11 cellular contexts compared by ENCODE assay signal in genomic region chr1:220711086-220711809, GRCh38. TPM values are rescaled to one million over a fixed set of nuclear protein-coding genes. Genes with fewer than 3 reads are reported as not detected.
A peak's percentile ranks its signal among the peaks of the same experiment; 100 is the strongest.
DNase-seq lines count a peak whose midpoint lies in the region; ATAC-seq and TF ChIP-seq lines count a peak whose summit lies in the region.
"Had no signal": no experiment of that assay in that cellular context is flagged by ENCODE, and none has a peak within 500 bp of the region (broad histone marks: within the 10 kb centered on the region; RNA-seq: fewer than 3 reads in every experiment).

No MANE protein-coding gene starts in this region.

- CTCF ChIA-PET in SK-N-SH (lab: Yijun Ruan, JAX) = no interaction called here

- intact Hi-C loops in left ventricle myocardium superior (cut with micrococcal nuclease) (no loop called here), cardiac septum (cut with DNase I) (no loop called here)

- H3K4ac ChIP-seq in mesendoderm (ENCODE audit: low read depth, low read length) = no peak overlapping the region

- no peak for TF ChIP-seq CTCF in SK-N-SH (IDR thresholded peaks at IDR 0.05)

- POLR2A ChIA-PET in SK-N-SH (lab: Yijun Ruan, JAX) = no interaction called here

- no peak overlapping the region for H2AK5ac ChIP-seq in mesendoderm (ENCODE audit: low read length)

- H2BK15ac ChIP-seq in mesendoderm (replicated peaks; ENCODE audit: low read depth) = no peak overlapping the region

- WGBS in mesendoderm (ENCODE audit: extremely low coverage, insufficient coverage, low lambda C conversion rate) = no CpG with 5 or more reads among the region's 9 CpGs
- 44% methylated on average over 6 of the region's 9 CpGs for WGBS in SK-N-SH (ENCODE audit: low lambda C conversion rate)

- H3K23ac ChIP-seq in mesendoderm (ENCODE audit: low read length) = no peak overlapping the region

- DNase-seq in left ventricle myocardium superior = no peak
- DNase-seq in cardiac septum (ENCODE audit: low spot score) = no peak
- peak; percentile 75 for DNase-seq in NOMO-1 treated with dmso at 0.1 percent for 144 hours (lab: John Stamatoyannopoulos, UW; ENCODE audit: unreplicated experiment)
- no peak for DNase-seq in NCI-H2107 treated with DMSO at 0.1 percent for 48 hours (lab: John Stamatoyannopoulos, UW; ENCODE audit: unreplicated experiment)
- DNase-seq in mesendoderm = no peak
- no peak for DNase-seq in SK-N-SH
- no peak for DNase-seq in HUDEP-2 (lab: John Stamatoyannopoulos, UW; ENCODE audit: unreplicated experiment in 76 of 76)
- DNase-seq: IMR-90, testis had no signal

- no peaks in the 10 kb centered on the region for H3K79me1 ChIP-seq in mesendoderm (ENCODE audit: low read length)

- no peaks in the 10 kb centered on the region for H3K9me2 ChIP-seq in SK-N-SH

- H3K4me3 ChIP-seq in mesendoderm (ENCODE audit: low read length) (no peak overlapping the region), SK-N-SH (ENCODE audit: low read depth in 2 of 2, low read length in 1 of 2) (no peak overlapping the region)
- H3K4me3 ChIP-seq: testis had no signal

- no peak overlapping the region for H2BK5ac ChIP-seq in mesendoderm (ENCODE audit: low read length)

- no peak overlapping the region for H4K8ac ChIP-seq in mesendoderm (ENCODE audit: low read depth, low read length)

- no peaks in the 10 kb centered on the region for H3K9me3 ChIP-seq in SK-N-SH
- H3K9me3 ChIP-seq: testis had no signal

- no peaks in the 10 kb centered on the region for H3K36me3 ChIP-seq in mesendoderm (ENCODE audit: control insufficient read depth, insufficient read depth, low read length)
- H3K36me3 ChIP-seq in SK-N-SH (replicated peaks in 1 of 2; ENCODE audit: control insufficient read depth in 1 of 2, insufficient read depth in 2 of 2, low read length in 1 of 2) = no peaks in the 10 kb centered on the region

- H3K4me2 ChIP-seq in mesendoderm (ENCODE audit: low read length) (no peak overlapping the region), SK-N-SH (no peak overlapping the region)

- H2BK120ac ChIP-seq in mesendoderm (ENCODE audit: low read depth, low read length) = no peak overlapping the region

- no peak overlapping the region for H4K5ac ChIP-seq in mesendoderm (ENCODE audit: low read length)

- H3K27me3 ChIP-seq in mesendoderm (ENCODE audit: insufficient read depth, low read length, poor library complexity) (no peaks in the 10 kb centered on the region), SK-N-SH (ENCODE audit: insufficient read depth) (no peaks in the 10 kb centered on the region)
- H3K27me3 ChIP-seq: testis had no signal

- no peak overlapping the region for H3K9ac ChIP-seq in mesendoderm (ENCODE audit: low read length)
- no peak overlapping the region for H3K9ac ChIP-seq in SK-N-SH

- no peaks in the 10 kb centered on the region for H3F3A ChIP-seq in SK-N-SH (replicated peaks; ENCODE audit: insufficient read depth)

- no peak for TF ChIP-seq EP300 in SK-N-SH (IDR thresholded peaks at IDR 0.05; ENCODE audit: borderline replicate concordance in 1 of 2, low read depth in 1 of 2, low read length in 1 of 2)

- H4K20me1 ChIP-seq in SK-N-SH (ENCODE audit: insufficient read depth) = no peaks in the 10 kb centered on the region

- no peak overlapping the region for H3K27ac ChIP-seq in mesendoderm (ENCODE audit: low read depth, low read length)
- no peak overlapping the region for H3K27ac ChIP-seq in SK-N-SH (ENCODE audit: low read depth in 2 of 2, low read length in 1 of 2)

- no peak overlapping the region for H3K56ac ChIP-seq in mesendoderm (ENCODE audit: low read length)

- H3K4me1 ChIP-seq in mesendoderm (ENCODE audit: control insufficient read depth, low read depth, low read length) (no peaks in the 10 kb centered on the region), SK-N-SH (ENCODE audit: control insufficient read depth in 1 of 2, insufficient read depth in 2 of 2, low read depth in 1 of 2, low read length in 1 of 2) (no peaks in the 10 kb centered on the region)

- H3K18ac ChIP-seq in mesendoderm (ENCODE audit: low read length) = no peak overlapping the region

- ATAC-seq in left ventricle myocardium superior (peak; percentile 25), HG02970 (IDR thresholded peaks at IDR 0.05; ENCODE audit: low FRiP score, unreplicated experiment) (peak; percentile 74)

- no peak for TF ChIP-seq RAD21 in SK-N-SH (IDR thresholded peaks at IDR 0.05; ENCODE audit: low read length)

- H3K79me2 ChIP-seq in mesendoderm (ENCODE audit: control insufficient read depth, insufficient read depth, low read length) = no peaks in the 10 kb centered on the region
- H3K79me2 ChIP-seq in SK-N-SH (ENCODE audit: insufficient read depth) = no peaks in the 10 kb centered on the region

- no peak overlapping the region for H2AFZ ChIP-seq in SK-N-SH (ENCODE audit: low read depth)

TF ChIP-seq in SK-N-SH, 30 proteins besides CTCF, POLR2A, EP300 and RAD21:
- TF ChIP-seq FOXM1 (IDR thresholded peaks at IDR 0.05; ENCODE audit: low read depth) = no peak
- no peak for TF ChIP-seq EZH2phosphoT487 (IDR thresholded peaks at IDR 0.05; ENCODE audit: borderline replicate concordance, low read depth)
- TF ChIP-seq, protein P1, sequence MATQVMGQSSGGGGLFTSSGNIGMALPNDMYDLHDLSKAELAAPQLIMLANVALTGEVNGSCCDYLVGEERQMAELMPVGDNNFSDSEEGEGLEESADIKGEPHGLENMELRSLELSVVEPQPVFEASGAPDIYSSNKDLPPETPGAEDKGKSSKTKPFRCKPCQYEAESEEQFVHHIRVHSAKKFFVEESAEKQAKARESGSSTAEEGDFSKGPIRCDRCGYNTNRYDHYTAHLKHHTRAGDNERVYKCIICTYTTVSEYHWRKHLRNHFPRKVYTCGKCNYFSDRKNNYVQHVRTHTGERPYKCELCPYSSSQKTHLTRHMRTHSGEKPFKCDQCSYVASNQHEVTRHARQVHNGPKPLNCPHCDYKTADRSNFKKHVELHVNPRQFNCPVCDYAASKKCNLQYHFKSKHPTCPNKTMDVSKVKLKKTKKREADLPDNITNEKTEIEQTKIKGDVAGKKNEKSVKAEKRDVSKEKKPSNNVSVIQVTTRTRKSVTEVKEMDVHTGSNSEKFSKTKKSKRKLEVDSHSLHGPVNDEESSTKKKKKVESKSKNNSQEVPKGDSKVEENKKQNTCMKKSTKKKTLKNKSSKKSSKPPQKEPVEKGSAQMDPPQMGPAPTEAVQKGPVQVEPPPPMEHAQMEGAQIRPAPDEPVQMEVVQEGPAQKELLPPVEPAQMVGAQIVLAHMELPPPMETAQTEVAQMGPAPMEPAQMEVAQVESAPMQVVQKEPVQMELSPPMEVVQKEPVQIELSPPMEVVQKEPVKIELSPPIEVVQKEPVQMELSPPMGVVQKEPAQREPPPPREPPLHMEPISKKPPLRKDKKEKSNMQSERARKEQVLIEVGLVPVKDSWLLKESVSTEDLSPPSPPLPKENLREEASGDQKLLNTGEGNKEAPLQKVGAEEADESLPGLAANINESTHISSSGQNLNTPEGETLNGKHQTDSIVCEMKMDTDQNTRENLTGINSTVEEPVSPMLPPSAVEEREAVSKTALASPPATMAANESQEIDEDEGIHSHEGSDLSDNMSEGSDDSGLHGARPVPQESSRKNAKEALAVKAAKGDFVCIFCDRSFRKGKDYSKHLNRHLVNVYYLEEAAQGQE (IDR thresholded peaks at IDR 0.05; ENCODE audit: low read depth, low read length) = no peak
- TF ChIP-seq, protein P2, sequence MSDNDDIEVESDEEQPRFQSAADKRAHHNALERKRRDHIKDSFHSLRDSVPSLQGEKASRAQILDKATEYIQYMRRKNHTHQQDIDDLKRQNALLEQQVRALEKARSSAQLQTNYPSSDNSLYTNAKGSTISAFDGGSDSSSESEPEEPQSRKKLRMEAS (IDR thresholded peaks at IDR 0.05; ENCODE audit: low read depth) = no peak
- TF ChIP-seq NRF1 (IDR thresholded peaks at IDR 0.05; ENCODE audit: low read depth, low read length) = no peak
- no peak for TF ChIP-seq FOSL2 (IDR thresholded peaks at IDR 0.05; ENCODE audit: borderline replicate concordance, low read depth)
- no peak for TF ChIP-seq NFIC (IDR thresholded peaks at IDR 0.05; ENCODE audit: borderline replicate concordance)
- TF ChIP-seq, protein P3, sequence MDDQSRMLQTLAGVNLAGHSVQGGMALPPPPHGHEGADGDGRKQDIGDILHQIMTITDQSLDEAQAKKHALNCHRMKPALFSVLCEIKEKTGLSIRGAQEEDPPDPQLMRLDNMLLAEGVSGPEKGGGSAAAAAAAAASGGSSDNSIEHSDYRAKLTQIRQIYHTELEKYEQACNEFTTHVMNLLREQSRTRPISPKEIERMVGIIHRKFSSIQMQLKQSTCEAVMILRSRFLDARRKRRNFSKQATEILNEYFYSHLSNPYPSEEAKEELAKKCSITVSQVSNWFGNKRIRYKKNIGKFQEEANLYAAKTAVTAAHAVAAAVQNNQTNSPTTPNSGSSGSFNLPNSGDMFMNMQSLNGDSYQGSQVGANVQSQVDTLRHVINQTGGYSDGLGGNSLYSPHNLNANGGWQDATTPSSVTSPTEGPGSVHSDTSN (IDR thresholded peaks at IDR 0.05) = no peak
- no peak for TF ChIP-seq POLR2AphosphoS5 (IDR thresholded peaks at IDR 0.05; ENCODE audit: low read depth, low read length)
- no peak for TF ChIP-seq TAF1 (IDR thresholded peaks at IDR 0.05; ENCODE audit: borderline replicate concordance, low read depth, low read length)
- TF ChIP-seq RCOR1 (IDR thresholded peaks at IDR 0.05; ENCODE audit: low read length) = no peak
- TF ChIP-seq TEAD4 (IDR thresholded peaks at IDR 0.05; ENCODE audit: borderline replicate concordance, insufficient read depth) = no peak

RNA-seq across cellular contexts. Expression of gene C1orf115, which starts 21.1 kb away (rescaled TPM):
- total RNA-seq in left ventricle myocardium superior (22.7 TPM), cardiac septum (5.5 TPM)
- polyA plus RNA-seq in mesendoderm (2013, experiment 1 of 2) = 2.2 TPM
- polyA plus RNA-seq in mesendoderm (2013, experiment 2 of 2) = 2.3 TPM
- 4.0 and 4.2 TPM in 2 replicates for polyA plus RNA-seq in SK-N-SH (2012; rRNA removed)
- 3.8 and 4.9 TPM in 2 replicates for polyA plus RNA-seq in SK-N-SH (2012; cell fraction: cytosol; rRNA removed)
- polyA plus RNA-seq in SK-N-SH (2012; cell fraction: nucleus; rRNA removed) = 1.8 and 2.1 TPM in 2 replicates

RNA-seq across cellular contexts. Expression of gene MTARC2, which starts 36.9 kb away (rescaled TPM):
- 24.9 TPM for total RNA-seq in left ventricle myocardium superior
- 22.1 TPM for total RNA-seq in cardiac septum
- polyA plus RNA-seq in mesendoderm (2013, experiment 1 of 2) = 4.2 TPM
- 3.3 TPM for polyA plus RNA-seq in mesendoderm (2013, experiment 2 of 2)
- 6.0 and 6.1 TPM in 2 replicates for polyA plus RNA-seq in SK-N-SH (2012; rRNA removed)
- 4.2 and 4.4 TPM in 2 replicates for polyA plus RNA-seq in SK-N-SH (2012; cell fraction: cytosol; rRNA removed)
- polyA plus RNA-seq in SK-N-SH (2012; cell fraction: nucleus; rRNA removed) = 19.4 and 19.6 TPM in 2 replicates
- total RNA-seq: A673 had no signal
